1 cellular context compared by ENCODE assay signal in the genomic region with DNA sequence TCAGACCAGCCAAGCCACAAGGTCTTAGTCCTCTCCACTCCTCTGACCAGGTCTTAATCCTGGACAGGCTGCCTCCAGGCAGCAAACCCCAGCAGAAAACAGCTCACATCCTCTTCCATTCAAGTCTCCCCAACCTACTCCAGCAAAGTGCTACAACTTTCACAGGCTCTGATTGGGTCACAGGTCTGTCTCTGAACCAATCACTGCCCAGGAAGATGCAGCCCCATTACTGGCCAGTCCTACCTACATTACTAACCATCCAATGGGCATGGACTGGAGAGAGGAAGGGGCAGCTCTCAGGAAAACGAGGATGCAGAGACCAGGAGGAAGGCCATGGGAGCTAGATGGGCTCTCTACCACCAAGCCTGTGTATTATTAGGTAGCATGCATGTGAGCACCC.
TF ChIP-seq lines count a peak whose summit lies in the region.

No MANE protein-coding gene starts in this region.

TF ChIP-seq in HEK293, 187 proteins besides CTCF, POLR2A, EP300 and RAD21 (continued from another document):
- no peak for TF ChIP-seq ZNF398 (tag by site-specific recombination; IDR thresholded peaks at IDR 0.05)
- TF ChIP-seq ZNF654 (tag by site-specific recombination; IDR thresholded peaks at IDR 0.05; ENCODE audit: low read depth): no peak
- TF ChIP-seq, protein P1, sequence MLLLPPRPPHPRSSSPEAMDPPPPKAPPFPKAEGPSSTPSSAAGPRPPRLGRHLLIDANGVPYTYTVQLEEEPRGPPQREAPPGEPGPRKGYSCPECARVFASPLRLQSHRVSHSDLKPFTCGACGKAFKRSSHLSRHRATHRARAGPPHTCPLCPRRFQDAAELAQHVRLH (tag by site-specific recombination; IDR thresholded peaks at IDR 0.05): no peak
- TF ChIP-seq ZNF114 (tag by site-specific recombination; IDR thresholded peaks at IDR 0.05): no peak
- TF ChIP-seq ZFP69B (tag by site-specific recombination; IDR thresholded peaks at IDR 0.05): no peak
- no peak for TF ChIP-seq ZNF133 (tag by site-specific recombination; IDR thresholded peaks at IDR 0.05)
- no peak for TF ChIP-seq ZNF175 (tag by site-specific recombination; IDR thresholded peaks at IDR 0.05)
